ENCODE assay signal across 16 cellular contexts in the genomic region with DNA sequence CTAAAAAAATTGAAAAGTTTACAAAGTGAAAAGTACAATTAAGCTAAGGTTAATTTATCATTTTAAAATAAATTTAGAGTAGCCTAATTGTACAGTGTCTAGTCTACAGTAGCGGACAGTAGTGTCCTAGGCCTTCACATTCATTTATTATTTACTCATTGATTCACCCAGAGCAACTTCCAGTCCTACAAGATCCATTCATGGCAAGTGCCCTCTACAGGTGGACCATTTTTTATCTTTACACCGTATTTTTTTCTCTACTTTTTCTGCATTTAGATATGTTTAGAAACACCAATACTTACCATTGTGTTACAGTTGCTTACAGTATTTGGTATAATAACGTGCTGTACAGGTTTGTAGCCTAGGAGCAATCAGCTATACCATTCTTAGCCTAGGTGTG.
"Had no signal": no experiment of that assay in that cellular context is flagged by ENCODE, and none has a peak within 500 bp of the region (broad histone marks: within the 10 kb centered on the region; RNA-seq: fewer than 3 reads in every experiment).

No MANE protein-coding gene starts in this region.

- H3K4me1 Mint-ChIP-seq: activated CD4-positive, alpha-beta T cell treated with anti-CD3 and anti-CD28 coated beads for 36 hours; activated naive CD8-positive, alpha-beta T cell treated with anti-CD3 and anti-CD28 coated beads for 36 hours; memory B cell had no signal

- H3K27me3 ChIP-seq: tibial nerve, uterus had no signal

- H3K36me3 Mint-ChIP-seq: activated naive CD8-positive, alpha-beta T cell treated with anti-CD3 and anti-CD28 coated beads for 36 hours; memory B cell had no signal

- H3K4me3 ChIP-seq: skin epidermis, tibial nerve, uterus had no signal

- H3K27ac Mint-ChIP-seq: activated CD4-positive, alpha-beta T cell treated with anti-CD3 and anti-CD28 coated beads for 36 hours; activated naive CD8-positive, alpha-beta T cell treated with anti-CD3 and anti-CD28 coated beads for 36 hours; memory B cell had no signal

- DNase-seq: activated CD4-positive, alpha-beta T cell treated with anti-CD3 and anti-CD28 coated beads for 36 hours; activated CD4-positive, alpha-beta T cell treated with anti-CD3 and anti-CD28 coated beads, Interleukin-2, amount 50 U/mL, for 48 hours; activated naive CD4-positive, alpha-beta T cell; activated naive CD8-positive, alpha-beta T cell treated with anti-CD3 and anti-CD28 coated beads for 36 hours; activated T-cell treated with anti-CD3 and anti-CD28 coated beads for 4 hours; amniotic stem cell; dermis blood vessel endothelial cell; effector memory CD4-positive, alpha-beta T cell; foreskin fibroblast; right cardiac atrium; stimulated activated naive CD8-positive, alpha-beta T cell treated with anti-CD3 and anti-CD28 coated beads, Interleukin-15, Interleukin-2, amounts not matched to agents 100 U/mL and 50 U/mL, for 24 hours; uterus; WERI-Rb-1 had no signal

- H3K4me1 ChIP-seq: uterus had no signal

- H3K9me3 Mint-ChIP-seq: activated naive CD8-positive, alpha-beta T cell treated with anti-CD3 and anti-CD28 coated beads for 36 hours; memory B cell had no signal

- ATAC-seq: activated CD4-positive, alpha-beta T cell treated with anti-CD3 and anti-CD28 coated beads for 36 hours; right cardiac atrium; stimulated activated naive CD8-positive, alpha-beta T cell treated with anti-CD3 and anti-CD28 coated beads, Interleukin-15, Interleukin-2, amounts not matched to agents 100 U/mL and 50 U/mL, for 24 hours had no signal

- H3K27ac ChIP-seq: skin epidermis, tibial nerve, uterus, WERI-Rb-1 had no signal

- H3K36me3 ChIP-seq: tibial nerve, uterus, WERI-Rb-1 had no signal

- H3K27me3 Mint-ChIP-seq: activated CD4-positive, alpha-beta T cell treated with anti-CD3 and anti-CD28 coated beads for 36 hours; activated naive CD8-positive, alpha-beta T cell treated with anti-CD3 and anti-CD28 coated beads for 36 hours had no signal

- H3K9me3 ChIP-seq: tibial nerve, uterus had no signal

- H3K4me3 Mint-ChIP-seq: activated CD4-positive, alpha-beta T cell treated with anti-CD3 and anti-CD28 coated beads for 36 hours; activated naive CD8-positive, alpha-beta T cell treated with anti-CD3 and anti-CD28 coated beads for 36 hours; memory B cell had no signal
